In the genomic region with DNA sequence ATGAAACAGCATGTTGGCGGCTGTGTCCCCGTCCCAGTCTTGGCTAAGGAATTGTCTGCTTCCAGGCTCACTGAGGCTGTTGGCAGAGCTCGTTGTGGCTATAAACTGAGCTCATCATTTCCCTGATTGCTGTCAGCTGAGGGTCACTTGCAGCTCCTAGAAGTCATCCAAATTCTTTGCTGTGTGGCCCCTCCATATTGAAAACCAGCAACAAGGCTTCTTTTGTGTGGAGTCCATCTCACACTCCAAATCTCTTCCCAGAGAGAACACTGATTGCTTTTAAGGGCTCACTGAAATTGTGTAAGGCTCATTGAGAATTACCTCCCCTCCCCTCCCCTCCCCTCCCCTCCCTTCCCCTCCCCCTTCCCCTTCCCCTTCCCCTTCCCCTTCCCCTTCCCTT, we compare ENCODE assay signal across 19 cellular contexts. TPM values are rescaled to one million over a fixed set of nuclear protein-coding genes. Genes with fewer than 3 reads are reported as not detected.
DNase-seq lines count a peak whose midpoint lies in the region; ATAC-seq and TF ChIP-seq lines count a peak whose summit lies in the region.
"Had no signal": no experiment of that assay in that cellular context is flagged by ENCODE, and none has a peak within 500 bp of the region (broad histone marks: within the 10 kb centered on the region; RNA-seq: fewer than 3 reads in every experiment).

No MANE protein-coding gene starts in this region.

- peaks cover 40% of the 10 kb centered on the region for H4K20me1 ChIP-seq in BLaER1

- H3K27me3 Mint-ChIP-seq in neural crest cell (ENCODE audit: low read depth): no peaks in the 10 kb centered on the region
- H3K27me3 Mint-ChIP-seq: CD4-positive, CD25-positive, alpha-beta regulatory T cell; IgD-negative memory B cell had no signal

- peaks cover 98% of the 10 kb centered on the region for H3K4me1 ChIP-seq in BLaER1
- peaks cover 24% of the 10 kb centered on the region for H3K4me1 ChIP-seq in ectodermal cell (ENCODE audit: control insufficient read depth, insufficient read depth, low read length)
- H3K4me1 ChIP-seq: HAP-1 had no signal

- DNase-seq in COLO829 (ENCODE audit: low spot score) (peak; percentile 78), neural crest cell (ENCODE audit: low read depth, low spot score) (no peak)
- DNase-seq: 8988T; C1 segment of cervical spinal cord; CD4-positive, CD25-positive, alpha-beta regulatory T cell; DMS153; DMS79; GDM1; GM23248; KG1 had no signal

- TF ChIP-seq CTCF in neural crest cell (conservative IDR thresholded peaks at IDR 0.05): no peak

- H3K27ac ChIP-seq in BLaER1 (peak overlapping the region; percentile 20; the same call in 1 of the 2 replicates), ectodermal cell (ENCODE audit: insufficient read depth, low read depth, low read length, poor library complexity, severe bottlenecking) (peak overlapping the region; percentile 26)
- H3K27ac ChIP-seq: GM23248, HL-60 had no signal

- H3K9ac ChIP-seq in BLaER1: no peak overlapping the region
- H3K9ac ChIP-seq: GM23248 had no signal

- peak overlapping the region; percentile 90 for H3K27ac Mint-ChIP-seq in neural crest cell (ENCODE audit: unreplicated experiment)

- H3K4me3 Mint-ChIP-seq in neural crest cell: peak overlapping the region; percentile 34
- H3K4me3 Mint-ChIP-seq: CD4-positive, CD25-positive, alpha-beta regulatory T cell; IgD-negative memory B cell had no signal

- no peaks in the 10 kb centered on the region for H3K27me3 ChIP-seq in BLaER1
- H3K27me3 ChIP-seq in ectodermal cell (ENCODE audit: control insufficient read depth, insufficient read depth, low read length, poor library complexity, severe bottlenecking): no peaks in the 10 kb centered on the region

- peaks cover 65% of the 10 kb centered on the region for H3K4me1 Mint-ChIP-seq in neural crest cell

- WGBS in ectodermal cell, 2 experiments: 92 to 93% methylated on average over 3 of the region's 3 CpGs

- H3K9me3 Mint-ChIP-seq in neural crest cell: peaks cover 7% of the 10 kb centered on the region
- H3K9me3 Mint-ChIP-seq: CD4-positive, CD25-positive, alpha-beta regulatory T cell had no signal

- H3K4me3 ChIP-seq in BLaER1 (no peak overlapping the region), ectodermal cell (ENCODE audit: insufficient read depth, low read depth, low read length) (no peak overlapping the region)
- H3K4me3 ChIP-seq: GM23248, HAP-1 had no signal

- H3K9me3 ChIP-seq in BLaER1: peaks cover 28% of the 10 kb centered on the region
- no peaks in the 10 kb centered on the region for H3K9me3 ChIP-seq in ectodermal cell (ENCODE audit: control insufficient read depth, low read length)
- H3K9me3 ChIP-seq: HAP-1 had no signal

- H3K36me3 ChIP-seq in BLaER1: peaks cover 61% of the 10 kb centered on the region
- H3K36me3 ChIP-seq in ectodermal cell (ENCODE audit: control insufficient read depth, insufficient read depth, low read length): no peaks in the 10 kb centered on the region

- H3K4me2 ChIP-seq in BLaER1: peak overlapping the region; percentile 9

- peaks cover 14% of the 10 kb centered on the region for H3K36me3 Mint-ChIP-seq in neural crest cell (ENCODE audit: low read depth)

- ATAC-seq in GM18858 (IDR thresholded peaks at IDR 0.05; ENCODE audit: unreplicated experiment) (no peak), GM18517 (IDR thresholded peaks at IDR 0.05; ENCODE audit: unreplicated experiment) (no peak), HG02588 (IDR thresholded peaks at IDR 0.05; ENCODE audit: unreplicated experiment) (no peak), HG02642 (IDR thresholded peaks at IDR 0.05; ENCODE audit: poor library complexity, unreplicated experiment) (no peak)

RNA-seq across cellular contexts. Expression of a gene that starts 23.3 kb away (rescaled TPM):
- 57.5 TPM for polyA plus RNA-seq in ectodermal cell (2013, experiment 1 of 4)
- polyA plus RNA-seq in ectodermal cell (2013, experiment 2 of 4): 59.8 TPM
- polyA plus RNA-seq in ectodermal cell (2013, experiment 3 of 4): 43.5 TPM
- 43.4 TPM for polyA plus RNA-seq in ectodermal cell (2013, experiment 4 of 4)
- total RNA-seq in neural crest cell: 56.3 and 58.0 TPM in 2 replicates
